Comparison of ENCODE assay signal across 8 cellular contexts in the genomic region with DNA sequence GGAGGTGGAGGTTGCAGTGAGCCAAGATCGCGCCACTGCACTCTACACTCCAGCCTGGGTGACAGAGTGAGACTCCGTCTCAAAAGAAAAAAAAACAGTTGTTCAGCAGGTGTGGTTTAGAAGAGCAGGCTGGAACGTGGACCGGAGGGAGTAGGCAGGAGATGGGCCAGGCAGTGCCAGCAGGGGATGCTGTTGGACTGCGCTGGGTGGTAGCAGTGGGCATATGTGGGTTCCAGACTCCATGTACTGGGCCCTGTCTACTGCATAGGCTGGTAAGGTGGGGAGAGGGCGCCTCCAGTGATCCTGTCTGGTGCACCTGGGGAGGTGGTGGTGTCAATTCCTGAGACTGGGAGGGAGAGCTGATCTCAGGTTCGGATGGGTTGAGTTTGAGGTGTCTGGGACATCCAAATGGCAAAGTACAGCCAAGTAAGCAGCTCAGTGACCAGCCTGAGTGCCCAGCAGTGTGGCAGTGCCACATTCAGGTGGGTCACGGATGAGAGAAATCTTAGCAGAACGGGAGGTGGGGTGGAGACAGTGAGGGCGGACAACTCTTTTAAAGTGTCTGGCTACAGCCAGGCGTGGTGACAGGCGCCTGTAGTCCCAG. TPM values are rescaled to one million over a fixed set of nuclear protein-coding genes. Genes with fewer than 3 reads are reported as not detected.
DNase-seq lines count a peak whose midpoint lies in the region; TF ChIP-seq lines count a peak whose summit lies in the region.

No MANE protein-coding gene starts in this region.

- CTCF ChIA-PET in HEK293T (lab: Yijun Ruan, JAX): interaction anchor here (0.6 to 2.7 kb wide), 2 partner anchors 59 to 64 kb away, joined by 3 to 8 read pairs; no protein-coding TSS in a partner anchor

- POLR2A ChIA-PET in HEK293T (lab: Yijun Ruan, JAX): no interaction called here

- DNase-seq in Ammon's horn (ENCODE audit: low spot score): peak; percentile 50
- peak; percentile 43 for DNase-seq in HEK293T (ENCODE audit: extremely low spot score)
- DNase-seq in T-helper 2 cell: peak in 4 of 5 experiments; percentile 12 to 69 (median 24)
- peak; percentile 49 for DNase-seq in astrocyte of the hippocampus (ENCODE audit: low read depth, low spot score)
- DNase-seq in kidney tubule cell (ENCODE audit: low spot score): peak; percentile 28
- DNase-seq in stimulated activated CD8-positive, alpha-beta memory T cell treated with anti-CD3 and anti-CD28 coated beads, Interleukin-4, amount 100 ng/mL, for 48 hours: peak; percentile 70
- no peak for DNase-seq in SK-N-DZ (ENCODE audit: low spot score)
- DNase-seq in kidney glomerular epithelial cell (lab: John Stamatoyannopoulos, UW): no peak

TF ChIP-seq in HEK293T, 16 proteins besides CTCF, POLR2A, EP300 and RAD21:
- no peak for TF ChIP-seq LEF1 (IDR thresholded peaks at IDR 0.05; ENCODE audit: borderline replicate concordance)
TF ChIP-seq in HEK293T: peak in this region for 0.

RNA-seq across cellular contexts. Expression of a gene that starts 25.9 kb away (rescaled TPM):
- polyA plus RNA-seq in SK-N-DZ (2014; cell fraction: cytosol; rRNA removed): 47.9 and 341 TPM in 2 replicates
- 126 and 295 TPM in 2 replicates for polyA plus RNA-seq in SK-N-DZ (2014; cell fraction: nucleus; rRNA removed)

RNA-seq across cellular contexts. Expression of a gene that starts 35.7 kb away (rescaled TPM):
- polyA plus RNA-seq in SK-N-DZ (2014; cell fraction: cytosol; rRNA removed): 32.5 and 47.3 TPM in 2 replicates
- 32.4 and 46.4 TPM in 2 replicates for polyA plus RNA-seq in SK-N-DZ (2014; cell fraction: nucleus; rRNA removed)

RNA-seq across cellular contexts. Expression of a gene that starts 39.0 kb away (rescaled TPM):
- 438 and 453 TPM in 2 replicates for polyA plus RNA-seq in SK-N-DZ (2014; cell fraction: cytosol; rRNA removed)
- 217 and 287 TPM in 2 replicates for polyA plus RNA-seq in SK-N-DZ (2014; cell fraction: nucleus; rRNA removed)

RNA-seq across cellular contexts. Expression of a gene that starts 58.9 kb away (rescaled TPM):
- polyA plus RNA-seq in SK-N-DZ (2014; cell fraction: cytosol; rRNA removed): 56.2 and 60.4 TPM in 2 replicates
- 38.7 and 57.2 TPM in 2 replicates for polyA plus RNA-seq in SK-N-DZ (2014; cell fraction: nucleus; rRNA removed)

Comparison
In these comparisons a context has a peak if more than half of its experiments do, and no peak if none do; other contexts are left out.
1. DNase-seq: peak in Ammon's horn (single experiment), HEK293T (single experiment), T-helper 2 cell (4 of 5), astrocyte of the hippocampus (single experiment), kidney tubule cell (single experiment) and stimulated activated CD8-positive, alpha-beta memory T cell treated with anti-CD3 and anti-CD28 coated beads, Interleukin-4, amount 100 ng/mL, for 48 hours (single experiment); none in SK-N-DZ (single experiment) and kidney glomerular epithelial cell (single experiment).